Comparison of ENCODE assay signal across 1 cellular context in genomic region chr1:230174041-230174440, GRCh38.
TF ChIP-seq lines count a peak whose summit lies in the region.

No MANE protein-coding gene starts in this region.

TF ChIP-seq in SK-N-SH, 30 proteins besides CTCF, POLR2A, EP300 and RAD21 (continued from another document):
- TF ChIP-seq, protein P1, sequence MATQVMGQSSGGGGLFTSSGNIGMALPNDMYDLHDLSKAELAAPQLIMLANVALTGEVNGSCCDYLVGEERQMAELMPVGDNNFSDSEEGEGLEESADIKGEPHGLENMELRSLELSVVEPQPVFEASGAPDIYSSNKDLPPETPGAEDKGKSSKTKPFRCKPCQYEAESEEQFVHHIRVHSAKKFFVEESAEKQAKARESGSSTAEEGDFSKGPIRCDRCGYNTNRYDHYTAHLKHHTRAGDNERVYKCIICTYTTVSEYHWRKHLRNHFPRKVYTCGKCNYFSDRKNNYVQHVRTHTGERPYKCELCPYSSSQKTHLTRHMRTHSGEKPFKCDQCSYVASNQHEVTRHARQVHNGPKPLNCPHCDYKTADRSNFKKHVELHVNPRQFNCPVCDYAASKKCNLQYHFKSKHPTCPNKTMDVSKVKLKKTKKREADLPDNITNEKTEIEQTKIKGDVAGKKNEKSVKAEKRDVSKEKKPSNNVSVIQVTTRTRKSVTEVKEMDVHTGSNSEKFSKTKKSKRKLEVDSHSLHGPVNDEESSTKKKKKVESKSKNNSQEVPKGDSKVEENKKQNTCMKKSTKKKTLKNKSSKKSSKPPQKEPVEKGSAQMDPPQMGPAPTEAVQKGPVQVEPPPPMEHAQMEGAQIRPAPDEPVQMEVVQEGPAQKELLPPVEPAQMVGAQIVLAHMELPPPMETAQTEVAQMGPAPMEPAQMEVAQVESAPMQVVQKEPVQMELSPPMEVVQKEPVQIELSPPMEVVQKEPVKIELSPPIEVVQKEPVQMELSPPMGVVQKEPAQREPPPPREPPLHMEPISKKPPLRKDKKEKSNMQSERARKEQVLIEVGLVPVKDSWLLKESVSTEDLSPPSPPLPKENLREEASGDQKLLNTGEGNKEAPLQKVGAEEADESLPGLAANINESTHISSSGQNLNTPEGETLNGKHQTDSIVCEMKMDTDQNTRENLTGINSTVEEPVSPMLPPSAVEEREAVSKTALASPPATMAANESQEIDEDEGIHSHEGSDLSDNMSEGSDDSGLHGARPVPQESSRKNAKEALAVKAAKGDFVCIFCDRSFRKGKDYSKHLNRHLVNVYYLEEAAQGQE (IDR thresholded peaks at IDR 0.05; ENCODE audit: low read depth, low read length): no peak
- TF ChIP-seq EZH2phosphoT487 (IDR thresholded peaks at IDR 0.05; ENCODE audit: borderline replicate concordance, low read depth) (no peak), IRF3 (IDR thresholded peaks at IDR 0.05; ENCODE audit: low read depth, low read length) (no peak), YY1 (IDR thresholded peaks at IDR 0.05; ENCODE audit: low read depth) (no peak), TEAD4 (IDR thresholded peaks at IDR 0.05; ENCODE audit: borderline replicate concordance, insufficient read depth) (no peak), FOSL2 (IDR thresholded peaks at IDR 0.05; ENCODE audit: borderline replicate concordance, low read depth) (no peak), SIN3A (IDR thresholded peaks at IDR 0.05; ENCODE audit: borderline replicate concordance, low read depth, low read length) (no peak), NFIC (IDR thresholded peaks at IDR 0.05; ENCODE audit: borderline replicate concordance) (no peak), NRF1 (IDR thresholded peaks at IDR 0.05; ENCODE audit: low read depth, low read length) (no peak), RFX5 (IDR thresholded peaks at IDR 0.05; ENCODE audit: low read length) (no peak)
- TF ChIP-seq, protein P2, sequence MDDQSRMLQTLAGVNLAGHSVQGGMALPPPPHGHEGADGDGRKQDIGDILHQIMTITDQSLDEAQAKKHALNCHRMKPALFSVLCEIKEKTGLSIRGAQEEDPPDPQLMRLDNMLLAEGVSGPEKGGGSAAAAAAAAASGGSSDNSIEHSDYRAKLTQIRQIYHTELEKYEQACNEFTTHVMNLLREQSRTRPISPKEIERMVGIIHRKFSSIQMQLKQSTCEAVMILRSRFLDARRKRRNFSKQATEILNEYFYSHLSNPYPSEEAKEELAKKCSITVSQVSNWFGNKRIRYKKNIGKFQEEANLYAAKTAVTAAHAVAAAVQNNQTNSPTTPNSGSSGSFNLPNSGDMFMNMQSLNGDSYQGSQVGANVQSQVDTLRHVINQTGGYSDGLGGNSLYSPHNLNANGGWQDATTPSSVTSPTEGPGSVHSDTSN (IDR thresholded peaks at IDR 0.05): no peak
TF ChIP-seq in SK-N-SH: peak in this region for 0.
